ENCODE assay signal across 1 cellular context in the genomic region with DNA sequence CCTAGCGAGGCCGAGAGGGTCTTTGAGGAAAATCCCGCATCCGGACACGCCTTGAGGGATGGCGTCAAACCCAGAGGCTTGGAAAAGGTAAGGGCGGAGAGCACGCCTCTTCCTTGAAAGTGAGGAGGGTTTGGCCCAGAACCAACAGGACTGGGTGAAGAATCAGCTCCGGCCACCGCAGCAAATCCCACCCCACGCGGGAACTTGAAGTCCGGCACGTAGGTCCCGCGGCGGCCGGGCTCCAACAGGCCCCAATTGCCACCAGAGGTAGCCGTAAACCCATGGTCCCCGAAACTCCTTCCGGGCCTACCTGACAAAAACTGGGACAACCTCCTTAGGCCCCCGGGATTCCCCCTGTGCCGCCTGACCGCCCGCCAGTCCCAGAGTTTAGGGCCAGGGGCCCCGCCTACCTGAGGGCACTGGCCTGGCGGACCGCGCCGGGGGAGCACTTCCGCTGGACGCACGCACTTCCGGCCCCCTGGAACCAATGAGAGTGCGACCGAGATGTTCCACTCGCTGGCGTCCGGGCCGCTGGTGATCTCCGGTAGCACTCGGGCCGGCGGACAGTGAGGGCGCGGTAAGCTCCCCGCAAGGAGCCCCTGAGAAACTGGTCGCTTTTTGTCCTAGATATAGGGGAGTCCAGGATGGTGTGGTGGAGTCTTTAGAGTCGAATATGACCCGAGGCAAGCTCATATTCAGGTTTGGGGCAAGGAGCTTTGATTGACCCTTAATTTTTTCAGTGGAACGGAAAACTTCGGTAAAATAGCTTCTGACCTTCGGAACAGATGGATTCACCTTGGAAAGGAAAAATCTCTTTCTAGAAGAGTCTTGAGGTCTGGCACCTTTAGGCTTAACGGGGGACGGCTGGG.
TF ChIP-seq lines count a peak whose summit lies in the region.

TSS of gene LZIC (minus strand) at position 453 of the 869 bp plus-strand sequence. CDS start 6,772 bp downstream, outside the sequence.
TSS of gene NMNAT1 (plus strand) at position 537 of the 869 bp plus-strand sequence. CDS start 28,599 bp downstream, outside the sequence.

TF ChIP-seq in HepG2, 621 proteins besides CTCF, POLR2A, EP300 and RAD21 (continued from another document and continues in another):
- TF ChIP-seq, protein P1, sequence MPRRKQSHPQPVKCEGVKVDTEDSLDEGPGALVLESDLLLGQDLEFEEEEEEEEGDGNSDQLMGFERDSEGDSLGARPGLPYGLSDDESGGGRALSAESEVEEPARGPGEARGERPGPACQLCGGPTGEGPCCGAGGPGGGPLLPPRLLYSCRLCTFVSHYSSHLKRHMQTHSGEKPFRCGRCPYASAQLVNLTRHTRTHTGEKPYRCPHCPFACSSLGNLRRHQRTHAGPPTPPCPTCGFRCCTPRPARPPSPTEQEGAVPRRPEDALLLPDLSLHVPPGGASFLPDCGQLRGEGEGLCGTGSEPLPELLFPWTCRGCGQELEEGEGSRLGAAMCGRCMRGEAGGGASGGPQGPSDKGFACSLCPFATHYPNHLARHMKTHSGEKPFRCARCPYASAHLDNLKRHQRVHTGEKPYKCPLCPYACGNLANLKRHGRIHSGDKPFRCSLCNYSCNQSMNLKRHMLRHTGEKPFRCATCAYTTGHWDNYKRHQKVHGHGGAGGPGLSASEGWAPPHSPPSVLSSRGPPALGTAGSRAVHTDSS (CRISPR knock-in tag; conservative IDR thresholded peaks at IDR 0.05): 0 out of 2 replicates have a peak, but pooled peaks have one; percentile 33
- TF ChIP-seq ZNF768 (CRISPR knock-in tag; IDR thresholded peaks at IDR 0.05) (peak; percentile 88; the same call in 1 of the 2 replicates), HNRNPH1 (optimal IDR thresholded peaks at IDR 0.05; ENCODE audit: low read depth, low read length) (no peak), KLF12 (CRISPR knock-in tag; IDR thresholded peaks at IDR 0.05; ENCODE audit: borderline replicate concordance) (peak; percentile 96), ZNF501 (CRISPR knock-in tag; IDR thresholded peaks at IDR 0.05) (peak; percentile 95), NR2F6 (IDR thresholded peaks at IDR 0.05) (no peak), NR2F6 (CRISPR knock-in tag; IDR thresholded peaks at IDR 0.05) (peak; percentile 66; the same call in 1 of the 2 replicates), PREB (CRISPR knock-in tag; IDR thresholded peaks at IDR 0.05) (no peak), JDP2 (CRISPR knock-in tag; IDR thresholded peaks at IDR 0.05; ENCODE audit: borderline replicate concordance) (no peak), NCOA2 (CRISPR knock-in tag; IDR thresholded peaks at IDR 0.05) (peak; percentile 64; the same call in 1 of the 2 replicates), DMAP1 (CRISPR knock-in tag; IDR thresholded peaks at IDR 0.05) (peak; percentile 90), ZBTB1 (CRISPR knock-in tag; IDR thresholded peaks at IDR 0.05; ENCODE audit: borderline replicate concordance) (no peak), ZNF629 (CRISPR knock-in tag; conservative IDR thresholded peaks at IDR 0.05) (peak; percentile 58), IRX3 (CRISPR knock-in tag; IDR thresholded peaks at IDR 0.05; ENCODE audit: borderline replicate concordance, low read depth) (no peak; the same call in 1 of the 2 replicates), HNRNPLL (IDR thresholded peaks at IDR 0.05; ENCODE audit: low read depth, low read length, poor library complexity, severe bottlenecking) (peak; percentile 62), PRDM10 (CRISPR knock-in tag; IDR thresholded peaks at IDR 0.05; ENCODE audit: low read depth) (peak; percentile 74; the same call in 1 of the 2 replicates), POLR2AphosphoS5 (IDR thresholded peaks at IDR 0.05; ENCODE audit: low read depth, low read length) (peak; percentile 92), ZFP36 (IDR thresholded peaks at IDR 0.05; ENCODE audit: borderline replicate concordance, low read depth, low read length, partially characterized antibody) (peak; percentile 36), ZBTB20 (CRISPR knock-in tag; IDR thresholded peaks at IDR 0.05; ENCODE audit: borderline replicate concordance, low read depth) (peak; percentile 90), ZNF781 (CRISPR knock-in tag; IDR thresholded peaks at IDR 0.05; ENCODE audit: borderline replicate concordance, not compliant biosample characterization) (peak; percentile 75), ZSCAN31 (CRISPR knock-in tag; IDR thresholded peaks at IDR 0.05; ENCODE audit: low read depth) (peak; percentile 75; the same call in 1 of the 2 replicates), FLYWCH1 (CRISPR knock-in tag; IDR thresholded peaks at IDR 0.05) (peak; percentile 77; the same call in 1 of the 2 replicates), ZNF432 (CRISPR knock-in tag; IDR thresholded peaks at IDR 0.05; ENCODE audit: borderline replicate concordance) (no peak), PLRG1 (conservative IDR thresholded peaks at IDR 0.05) (no peak), RFXANK (CRISPR knock-in tag; IDR thresholded peaks at IDR 0.05) (no peak), ZNF563 (CRISPR knock-in tag; IDR thresholded peaks at IDR 0.05) (peak; percentile 68; the same call in 1 of the 2 replicates), ZNF326 (CRISPR knock-in tag; IDR thresholded peaks at IDR 0.05; ENCODE audit: borderline replicate concordance) (no peak), ZNF234 (CRISPR knock-in tag; conservative IDR thresholded peaks at IDR 0.05) (no peak), ZNF160 (CRISPR knock-in tag; IDR thresholded peaks at IDR 0.05) (peak; percentile 75; the same call in 1 of the 2 replicates), MAFF (IDR thresholded peaks at IDR 0.05; ENCODE audit: low read depth, low read length) (no peak), SRSF1 (optimal IDR thresholded peaks at IDR 0.05; ENCODE audit: low read depth, low read length) (peak; percentile 91), ERF (CRISPR knock-in tag; IDR thresholded peaks at IDR 0.05) (peak; percentile 58; the same call in 1 of the 2 replicates), ZNF510 (CRISPR knock-in tag; IDR thresholded peaks at IDR 0.05; ENCODE audit: low read depth) (no peak; the same call in 1 of the 2 replicates), GATAD1 (CRISPR knock-in tag; IDR thresholded peaks at IDR 0.05) (peak; percentile 99), GATAD2A (CRISPR knock-in tag; IDR thresholded peaks at IDR 0.05) (peak; percentile 71), POLR2AphosphoS2 (IDR thresholded peaks at IDR 0.05; ENCODE audit: low read depth, low read length) (no peak), NAIF1 (CRISPR knock-in tag; IDR thresholded peaks at IDR 0.05; ENCODE audit: borderline replicate concordance) (peak; percentile 54; the same call in 1 of the 2 replicates), SRY (CRISPR knock-in tag; IDR thresholded peaks at IDR 0.05) (0 out of 2 replicates have a peak, but pooled peaks have one; percentile 26), ZNF709 (CRISPR knock-in tag; IDR thresholded peaks at IDR 0.05) (peak; percentile 67), U2AF2 (IDR thresholded peaks at IDR 0.05; ENCODE audit: low read depth, low read length) (peak; percentile 23; the same call in 1 of the 2 replicates), ZNF773 (CRISPR knock-in tag; IDR thresholded peaks at IDR 0.05; ENCODE audit: borderline replicate concordance) (no peak; the same call in 1 of the 2 replicates), ZNF12 (CRISPR knock-in tag; IDR thresholded peaks at IDR 0.05) (no peak)
- TF ChIP-seq, protein P2, sequence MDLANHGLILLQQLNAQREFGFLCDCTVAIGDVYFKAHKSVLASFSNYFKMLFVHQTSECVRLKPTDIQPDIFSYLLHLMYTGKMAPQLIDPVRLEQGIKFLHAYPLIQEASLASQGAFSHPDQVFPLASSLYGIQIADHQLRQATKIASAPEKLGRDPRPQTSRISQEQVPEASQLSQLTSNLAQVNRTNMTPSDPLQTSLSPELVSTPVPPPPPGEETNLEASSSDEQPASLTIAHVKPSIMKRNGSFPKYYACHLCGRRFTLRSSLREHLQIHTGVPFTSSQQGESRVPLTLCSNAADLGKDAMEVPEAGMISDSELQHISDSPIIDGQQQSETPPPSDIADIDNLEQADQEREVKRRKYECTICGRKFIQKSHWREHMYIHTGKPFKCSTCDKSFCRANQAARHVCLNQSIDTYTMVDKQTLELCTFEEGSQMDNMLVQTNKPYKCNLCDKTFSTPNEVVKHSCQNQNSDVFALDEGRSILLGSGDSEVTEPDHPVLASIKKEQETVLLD (CRISPR knock-in tag; IDR thresholded peaks at IDR 0.05; ENCODE audit: low read depth): peak; percentile 81
- TF ChIP-seq, protein P3, sequence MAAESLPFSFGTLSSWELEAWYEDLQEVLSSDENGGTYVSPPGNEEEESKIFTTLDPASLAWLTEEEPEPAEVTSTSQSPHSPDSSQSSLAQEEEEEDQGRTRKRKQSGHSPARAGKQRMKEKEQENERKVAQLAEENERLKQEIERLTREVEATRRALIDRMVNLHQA (CRISPR knock-in tag; IDR thresholded peaks at IDR 0.05): no peak
- TF ChIP-seq, protein P4, sequence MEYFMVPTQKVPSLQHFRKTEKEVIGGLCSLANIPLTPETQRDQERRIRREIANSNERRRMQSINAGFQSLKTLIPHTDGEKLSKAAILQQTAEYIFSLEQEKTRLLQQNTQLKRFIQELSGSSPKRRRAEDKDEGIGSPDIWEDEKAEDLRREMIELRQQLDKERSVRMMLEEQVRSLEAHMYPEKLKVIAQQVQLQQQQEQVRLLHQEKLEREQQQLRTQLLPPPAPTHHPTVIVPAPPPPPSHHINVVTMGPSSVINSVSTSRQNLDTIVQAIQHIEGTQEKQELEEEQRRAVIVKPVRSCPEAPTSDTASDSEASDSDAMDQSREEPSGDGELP (IDR thresholded peaks at IDR 0.05; ENCODE audit: borderline replicate concordance, low read depth): peak; percentile 61; the same call in 1 of the 2 replicates
- TF ChIP-seq, protein P5, sequence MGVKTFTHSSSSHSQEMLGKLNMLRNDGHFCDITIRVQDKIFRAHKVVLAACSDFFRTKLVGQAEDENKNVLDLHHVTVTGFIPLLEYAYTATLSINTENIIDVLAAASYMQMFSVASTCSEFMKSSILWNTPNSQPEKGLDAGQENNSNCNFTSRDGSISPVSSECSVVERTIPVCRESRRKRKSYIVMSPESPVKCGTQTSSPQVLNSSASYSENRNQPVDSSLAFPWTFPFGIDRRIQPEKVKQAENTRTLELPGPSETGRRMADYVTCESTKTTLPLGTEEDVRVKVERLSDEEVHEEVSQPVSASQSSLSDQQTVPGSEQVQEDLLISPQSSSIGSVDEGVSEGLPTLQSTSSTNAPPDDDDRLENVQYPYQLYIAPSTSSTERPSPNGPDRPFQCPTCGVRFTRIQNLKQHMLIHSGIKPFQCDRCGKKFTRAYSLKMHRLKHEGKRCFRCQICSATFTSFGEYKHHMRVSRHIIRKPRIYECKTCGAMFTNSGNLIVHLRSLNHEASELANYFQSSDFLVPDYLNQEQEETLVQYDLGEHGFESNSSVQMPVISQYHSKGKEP (CRISPR knock-in tag; IDR thresholded peaks at IDR 0.05): peak; percentile 62; the same call in 1 of the 2 replicates
- TF ChIP-seq, protein P6, sequence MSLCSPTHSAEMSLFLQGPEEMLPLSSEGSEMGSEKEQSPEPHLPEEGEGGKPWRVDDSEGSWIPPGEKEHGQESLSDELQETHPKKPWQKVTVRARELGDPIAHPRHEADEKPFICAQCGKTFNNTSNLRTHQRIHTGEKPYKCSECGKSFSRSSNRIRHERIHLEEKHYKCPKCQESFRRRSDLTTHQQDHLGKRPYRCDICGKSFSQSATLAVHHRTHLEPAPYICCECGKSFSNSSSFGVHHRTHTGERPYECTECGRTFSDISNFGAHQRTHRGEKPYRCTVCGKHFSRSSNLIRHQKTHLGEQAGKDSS (CRISPR knock-in tag; IDR thresholded peaks at IDR 0.05; ENCODE audit: borderline replicate concordance, low read depth): peak; percentile 78; the same call in 1 of the 2 replicates
- TF ChIP-seq, protein P7, sequence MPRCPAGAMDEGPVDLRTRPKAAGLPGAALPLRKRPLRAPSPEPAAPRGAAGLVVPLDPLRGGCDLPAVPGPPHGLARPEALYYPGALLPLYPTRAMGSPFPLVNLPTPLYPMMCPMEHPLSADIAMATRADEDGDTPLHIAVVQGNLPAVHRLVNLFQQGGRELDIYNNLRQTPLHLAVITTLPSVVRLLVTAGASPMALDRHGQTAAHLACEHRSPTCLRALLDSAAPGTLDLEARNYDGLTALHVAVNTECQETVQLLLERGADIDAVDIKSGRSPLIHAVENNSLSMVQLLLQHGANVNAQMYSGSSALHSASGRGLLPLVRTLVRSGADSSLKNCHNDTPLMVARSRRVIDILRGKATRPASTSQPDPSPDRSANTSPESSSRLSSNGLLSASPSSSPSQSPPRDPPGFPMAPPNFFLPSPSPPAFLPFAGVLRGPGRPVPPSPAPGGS (CRISPR knock-in tag; IDR thresholded peaks at IDR 0.05): 0 out of 2 replicates have a peak, but pooled peaks have one; percentile 42
